Comparison of ENCODE assay signal across 24 cellular contexts in the genomic region with DNA sequence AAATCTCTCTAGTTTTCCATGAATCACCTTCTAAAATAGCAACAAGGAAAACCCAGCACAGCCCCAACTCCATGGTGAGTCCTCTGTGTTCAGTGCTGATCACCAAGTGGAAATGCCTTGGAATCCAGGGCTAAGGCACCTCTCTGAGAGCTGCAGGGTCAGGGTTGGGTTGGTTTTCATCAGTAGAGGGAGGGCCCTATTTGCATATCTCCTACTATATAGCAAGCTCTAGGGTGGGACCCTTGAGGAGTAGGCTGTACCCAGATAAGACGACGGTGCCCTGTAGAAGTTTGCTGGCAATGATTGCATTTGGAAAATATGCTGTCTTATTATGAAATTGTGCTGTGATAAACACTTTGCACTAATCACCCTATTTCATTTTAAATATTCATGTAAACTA.
DNase-seq lines count a peak whose midpoint lies in the region; ATAC-seq and TF ChIP-seq lines count a peak whose summit lies in the region.
"Had no signal": no experiment of that assay in that cellular context is flagged by ENCODE, and none has a peak within 500 bp of the region (broad histone marks: within the 10 kb centered on the region; RNA-seq: fewer than 3 reads in every experiment).

No MANE protein-coding gene starts in this region.

- no peaks in the 10 kb centered on the region for H3K27me3 ChIP-seq in BLaER1
- no peaks in the 10 kb centered on the region; the same call in 1 of the 2 replicates for H3K27me3 ChIP-seq in OCI-LY1 (ENCODE audit: insufficient read depth, low read length)

- H2AFZ ChIP-seq in OCI-LY1 (ENCODE audit: low read length): no peak overlapping the region
- H2AFZ ChIP-seq: GM23248 had no signal

- no peaks in the 10 kb centered on the region for H3K9me3 ChIP-seq in BLaER1
- H3K9me3 ChIP-seq in OCI-LY1 (ENCODE audit: low read length): no peaks in the 10 kb centered on the region
- H3K9me3 ChIP-seq: SK-N-SH had no signal

- intact Hi-C loops in activated CD4-positive, alpha-beta T cell treated with anti-CD3 and anti-CD28 coated beads for 36 hours (cut with DNase I, micrococcal nuclease): no loop called here

- no peaks in the 10 kb centered on the region for H3K9me2 ChIP-seq in OCI-LY1 (ENCODE audit: low read depth, low read length)
- H3K9me2 ChIP-seq: SK-N-SH had no signal

- H3K36me3 ChIP-seq in BLaER1 (no peaks in the 10 kb centered on the region), OCI-LY1 (ENCODE audit: insufficient read depth, low read length) (no peaks in the 10 kb centered on the region)

- POLR2A ChIA-PET in activated CD4-positive, alpha-beta T cell treated with anti-CD3 and anti-CD28 coated beads for 36 hours (lab: Charles Lee): no interaction called here

- H3K79me2 ChIP-seq in OCI-LY1 (ENCODE audit: insufficient read depth, low read length): no peaks in the 10 kb centered on the region

- H3K4me2 ChIP-seq in BLaER1 (peak overlapping the region; percentile 30), OCI-LY1 (ENCODE audit: low read length) (no peak overlapping the region)
- H3K4me2 ChIP-seq: KMS-11, SK-N-SH had no signal

- peaks cover 25% of the 10 kb centered on the region for H3K4me1 ChIP-seq in BLaER1
- peaks cover 24% of the 10 kb centered on the region for H3K4me1 ChIP-seq in OCI-LY1 (ENCODE audit: insufficient read depth, low read length, severe bottlenecking)

- H3K27ac Mint-ChIP-seq in IgD-negative memory B cell: peak overlapping the region in 2 of 3 donors; percentile 28 to 61
- H3K27ac Mint-ChIP-seq in memory B cell: peak overlapping the region; percentile 41
- H3K27ac Mint-ChIP-seq in activated CD4-positive, alpha-beta T cell treated with anti-CD3 and anti-CD28 coated beads for 36 hours: no peak overlapping the region
- H3K27ac Mint-ChIP-seq: CD4-positive, alpha-beta T cell; H9; T-helper 17 cell had no signal

- H3K27ac ChIP-seq in BLaER1 (0 out of 2 replicates have a peak overlapping the region, but pooled peaks have one; percentile 6), OCI-LY1 (ENCODE audit: low read depth, low read length, poor library complexity, severe bottlenecking) (peak overlapping the region; percentile 14)
- H3K27ac ChIP-seq: GM23248, KMS-11 had no signal

- H3K4me1 Mint-ChIP-seq in IgD-negative memory B cell: peaks cover 4 to 23% (median 16%) of the 10 kb centered on the region in 3 donors
- peaks cover 11% of the 10 kb centered on the region for H3K4me1 Mint-ChIP-seq in memory B cell
- H3K4me1 Mint-ChIP-seq in activated CD4-positive, alpha-beta T cell treated with anti-CD3 and anti-CD28 coated beads for 36 hours: peaks cover 6% of the 10 kb centered on the region
- H3K4me1 Mint-ChIP-seq: H9 had no signal

- H3F3A ChIP-seq in OCI-LY1 (ENCODE audit: insufficient read depth, low read length): no peaks in the 10 kb centered on the region

- no peak for ATAC-seq in memory B cell (ENCODE audit: low read depth)
- ATAC-seq in HG03442 (IDR thresholded peaks at IDR 0.05; ENCODE audit: unreplicated experiment): no peak
- no peak for ATAC-seq in activated CD4-positive, alpha-beta T cell treated with anti-CD3 and anti-CD28 coated beads for 36 hours
- ATAC-seq in HG03045 (IDR thresholded peaks at IDR 0.05; ENCODE audit: unreplicated experiment): no peak
- ATAC-seq: T-helper 17 cell had no signal

- H3K9ac ChIP-seq in BLaER1: no peak overlapping the region
- H3K9ac ChIP-seq in OCI-LY1 (ENCODE audit: low read length): no peak overlapping the region
- H3K9ac ChIP-seq: GM23248, KMS-11, SK-N-SH had no signal

- no peaks in the 10 kb centered on the region for H3K9me3 Mint-ChIP-seq in IgD-negative memory B cell
- H3K9me3 Mint-ChIP-seq in memory B cell: no peaks in the 10 kb centered on the region
- H3K9me3 Mint-ChIP-seq in activated CD4-positive, alpha-beta T cell treated with anti-CD3 and anti-CD28 coated beads for 36 hours (ENCODE audit: low read depth): no peaks in the 10 kb centered on the region
- H3K9me3 Mint-ChIP-seq: CD4-positive, alpha-beta T cell had no signal

- H3K4me3 ChIP-seq in BLaER1 (no peak overlapping the region), OCI-LY1 (ENCODE audit: low read depth, low read length, poor library complexity, severe bottlenecking) (no peak overlapping the region)
- H3K4me3 ChIP-seq: GM23248 had no signal

- no peaks in the 10 kb centered on the region for H4K20me1 ChIP-seq in BLaER1
- H4K20me1 ChIP-seq in OCI-LY1 (ENCODE audit: insufficient read depth, low read length): no peaks in the 10 kb centered on the region

- H3K27me3 Mint-ChIP-seq in IgD-negative memory B cell (peaks cover 7% of the 10 kb centered on the region), memory B cell (no peaks in the 10 kb centered on the region)
- H3K27me3 Mint-ChIP-seq in activated CD4-positive, alpha-beta T cell treated with anti-CD3 and anti-CD28 coated beads for 36 hours: peaks cover 17% of the 10 kb centered on the region

- CTCF ChIA-PET in activated CD4-positive, alpha-beta T cell treated with anti-CD3 and anti-CD28 coated beads for 36 hours (lab: Charles Lee): interaction anchor here (0.7 to 3.2 kb wide), 8 partner anchors 15 to 126 kb away, joined by 3 to 25 read pairs (median 7); no protein-coding TSS in a partner anchor

- TF ChIP-seq CTCF in OCI-LY1 (IDR thresholded peaks at IDR 0.05; ENCODE audit: low read length): no peak

- H3K4me3 Mint-ChIP-seq in IgD-negative memory B cell (peak overlapping the region; percentile 69 to 93 (median 86)), memory B cell (peak overlapping the region; percentile 68)
- H3K4me3 Mint-ChIP-seq in activated CD4-positive, alpha-beta T cell treated with anti-CD3 and anti-CD28 coated beads for 36 hours: no peak overlapping the region
- H3K4me3 Mint-ChIP-seq: CD4-positive, alpha-beta T cell; H9; T-helper 17 cell had no signal

- no peaks in the 10 kb centered on the region for H3K36me3 Mint-ChIP-seq in IgD-negative memory B cell
- H3K36me3 Mint-ChIP-seq in memory B cell: no peaks in the 10 kb centered on the region
- peaks cover 4% of the 10 kb centered on the region for H3K36me3 Mint-ChIP-seq in activated CD4-positive, alpha-beta T cell treated with anti-CD3 and anti-CD28 coated beads for 36 hours (ENCODE audit: low read depth)

- DNase-seq in memory B cell (ENCODE audit: low spot score in 2 of 2): no peak
- no peak for DNase-seq in activated CD4-positive, alpha-beta T cell treated with anti-CD3 and anti-CD28 coated beads for 36 hours
- DNase-seq in stimulated activated CD4-positive, alpha-beta T cell treated with anti-CD3 and anti-CD28 coated beads, Interleukin-12 subunit alpha, Interleukin-12 subunit beta, amount 100 ng/mL, for 4 hours: no peak
- DNase-seq: 8988T, ACHN, GF-D8, H9, IMR-90, NCI-H1436 treated with DMSO at 0.1 percent for 48 hours, NCI-H187 treated with DMSO at 0.1 percent for 48 hours, NCI-H2107, NCI-H524, NCI-H774, SIG-M5, SK-N-SH had no signal
